Comparison of ENCODE assay signal across 8 cellular contexts in genomic region chr2:19989681-19990415, GRCh38. TPM values are rescaled to one million over a fixed set of nuclear protein-coding genes. Genes with fewer than 3 reads are reported as not detected.
A peak's percentile ranks its signal among the peaks of the same experiment; 100 is the strongest.
DNase-seq lines count a peak whose midpoint lies in the region; ATAC-seq and TF ChIP-seq lines count a peak whose summit lies in the region.

Gene WDR35 (minus strand): TSS chr2:19990105. CDS start chr2:19990015, 90 bp downstream.

- H3K27me3 ChIP-seq in CD4-positive, CD25-positive, alpha-beta regulatory T cell (ENCODE audit: control insufficient read depth, insufficient read depth, low read length): peaks cover 27% of the 10 kb centered on the region
- H3K27me3 ChIP-seq in ectodermal cell (ENCODE audit: control insufficient read depth, insufficient read depth, low read length, poor library complexity, severe bottlenecking) (no peaks in the 10 kb centered on the region), lower lobe of right lung (ENCODE audit: low read depth) (no peaks in the 10 kb centered on the region)

- no peak for TF ChIP-seq CTCF in lower lobe of right lung (IDR thresholded peaks at IDR 0.05)

- H3K27me3 Mint-ChIP-seq in CD4-positive, CD25-positive, alpha-beta regulatory T cell: peaks cover 25% of the 10 kb centered on the region
- peaks cover 27% of the 10 kb centered on the region for H3K27me3 Mint-ChIP-seq in activated CD4-positive, alpha-beta memory T cell treated with anti-CD3 and anti-CD28 coated beads, Interleukin-2, amount 10 ng/mL, durations not matched to agents 7 days and 5 days

- no peaks in the 10 kb centered on the region for H3K9me3 ChIP-seq in CD4-positive, CD25-positive, alpha-beta regulatory T cell (ENCODE audit: control insufficient read depth in 2 of 2, low read length in 2 of 2)
- H3K9me3 ChIP-seq in ectodermal cell (ENCODE audit: control insufficient read depth, low read length) (no peaks in the 10 kb centered on the region), lower lobe of right lung (no peaks in the 10 kb centered on the region)

- POLR2A ChIA-PET in activated CD4-positive, alpha-beta memory T cell treated with anti-CD3 and anti-CD28 coated beads, Interleukin-2, amount 10 ng/mL, durations not matched to agents 7 days and 5 days (lab: Charles Lee): interaction anchor here (1.0 to 2.7 kb wide), 7 partner anchors 21 to 833 kb away, joined by 3 to 13 read pairs (median 3); partner anchors contain the start of genes LAPTM4A, LDAH and TTC32

- peak within 1 kb of the TSS; percentile 58 for H3K27ac ChIP-seq in CD4-positive, CD25-positive, alpha-beta regulatory T cell (ENCODE audit: insufficient read depth, low read length, poor library complexity, severe bottlenecking)
- peak within 1 kb of the TSS; percentile 77 for H3K27ac ChIP-seq in ectodermal cell (ENCODE audit: insufficient read depth, low read depth, low read length, poor library complexity, severe bottlenecking)
- H3K27ac ChIP-seq in lower lobe of right lung: peak within 1 kb of the TSS; percentile 67

- peak; percentile 88 for ATAC-seq in CD4-positive, CD25-positive, alpha-beta regulatory T cell (ENCODE audit: low read depth in 2 of 2)
- ATAC-seq in GM19397 (IDR thresholded peaks at IDR 0.05; ENCODE audit: unreplicated experiment): peak; percentile 96
- peak; percentile 87 for ATAC-seq in HG03558 (IDR thresholded peaks at IDR 0.05; ENCODE audit: extremely low read depth, unreplicated experiment)
- ATAC-seq in lower lobe of right lung: peak; percentile 98 to 100

- 0% methylated on average over 69 of the region's 69 CpGs for WGBS in ectodermal cell, 2 experiments

- peaks cover 15% of the 10 kb centered on the region for H3K4me1 ChIP-seq in CD4-positive, CD25-positive, alpha-beta regulatory T cell (ENCODE audit: control insufficient read depth, insufficient read depth, low read length, poor library complexity, severe bottlenecking)
- H3K4me1 ChIP-seq in ectodermal cell (ENCODE audit: control insufficient read depth, insufficient read depth, low read length) (no peaks in the 10 kb centered on the region), lower lobe of right lung (peaks cover 19% of the 10 kb centered on the region)

- CTCF ChIA-PET in activated CD4-positive, alpha-beta memory T cell treated with anti-CD3 and anti-CD28 coated beads, Interleukin-2, amount 10 ng/mL, durations not matched to agents 7 days and 5 days (lab: Charles Lee): interaction anchor here (1.3 kb wide), 1 partner anchor 26 kb away, joined by 6 read pairs; no protein-coding TSS in a partner anchor

- peak within 1 kb of the TSS; percentile 38 to 95 (median 95) for H3K27ac Mint-ChIP-seq in CD4-positive, CD25-positive, alpha-beta regulatory T cell
- peak within 1 kb of the TSS; percentile 53 for H3K27ac Mint-ChIP-seq in activated CD4-positive, alpha-beta memory T cell treated with anti-CD3 and anti-CD28 coated beads, Interleukin-2, amount 10 ng/mL, durations not matched to agents 7 days and 5 days

- H3K4me1 Mint-ChIP-seq in CD4-positive, CD25-positive, alpha-beta regulatory T cell: peaks cover 17 to 26% (median 23%) of the 10 kb centered on the region in 4 donors
- peaks cover 31% of the 10 kb centered on the region for H3K4me1 Mint-ChIP-seq in activated CD4-positive, alpha-beta memory T cell treated with anti-CD3 and anti-CD28 coated beads, Interleukin-2, amount 10 ng/mL, durations not matched to agents 7 days and 5 days

- H3K4me3 Mint-ChIP-seq in CD4-positive, CD25-positive, alpha-beta regulatory T cell: peak within 1 kb of the TSS; percentile 77 to 94 (median 92)
- peak within 1 kb of the TSS; percentile 85 for H3K4me3 Mint-ChIP-seq in activated CD4-positive, alpha-beta memory T cell treated with anti-CD3 and anti-CD28 coated beads, Interleukin-2, amount 10 ng/mL, durations not matched to agents 7 days and 5 days

- H3K9me3 Mint-ChIP-seq in CD4-positive, CD25-positive, alpha-beta regulatory T cell: no peaks in the 10 kb centered on the region
- no peaks in the 10 kb centered on the region for H3K9me3 Mint-ChIP-seq in activated CD4-positive, alpha-beta memory T cell treated with anti-CD3 and anti-CD28 coated beads, Interleukin-2, amount 10 ng/mL, durations not matched to agents 7 days and 5 days

- DNase-seq in CD4-positive, CD25-positive, alpha-beta regulatory T cell: peak; percentile 83 to 90 (median 85)
- DNase-seq in NCI-H748 treated with DMSO at 0.1 percent for 48 hours (lab: John Stamatoyannopoulos, UW) (peak; percentile 80), lower lobe of right lung (peak; percentile 95)
- peak; percentile 94 for DNase-seq in activated CD4-positive, alpha-beta memory T cell treated with anti-CD3 and anti-CD28 coated beads, Interleukin-2, amount 10 ng/mL, durations not matched to agents 7 days and 5 days
- peak; percentile 70 to 92 (median 82) for DNase-seq in stimulated activated CD4-positive, alpha-beta T cell treated with anti-CD3 and anti-CD28 coated beads, TNF-alpha, amount 100 ng/mL, for 1 hour (ENCODE audit: low read depth in 3 of 3, low spot score in 1 of 3)

- no peaks in the 10 kb centered on the region for H3K36me3 ChIP-seq in CD4-positive, CD25-positive, alpha-beta regulatory T cell (ENCODE audit: control insufficient read depth, insufficient read depth, low read length)
- H3K36me3 ChIP-seq in ectodermal cell (ENCODE audit: control insufficient read depth, insufficient read depth, low read length) (no peaks in the 10 kb centered on the region), lower lobe of right lung (no peaks in the 10 kb centered on the region)

- intact Hi-C loops in lower lobe of right lung (cut with DNase I): no loop called here

- peak within 1 kb of the TSS; percentile 78 for H3K4me3 ChIP-seq in CD4-positive, CD25-positive, alpha-beta regulatory T cell (ENCODE audit: low read depth, low read length)
- H3K4me3 ChIP-seq in ectodermal cell (ENCODE audit: insufficient read depth, low read depth, low read length) (peak within 1 kb of the TSS; percentile 83), lower lobe of right lung (peak within 1 kb of the TSS; percentile 83)

- H3K36me3 Mint-ChIP-seq in CD4-positive, CD25-positive, alpha-beta regulatory T cell: no peaks in the 10 kb centered on the region
- peaks cover 3% of the 10 kb centered on the region for H3K36me3 Mint-ChIP-seq in activated CD4-positive, alpha-beta memory T cell treated with anti-CD3 and anti-CD28 coated beads, Interleukin-2, amount 10 ng/mL, durations not matched to agents 7 days and 5 days (ENCODE audit: low read depth)

RNA-seq across cellular contexts. Expression of gene WDR35, which starts in this region (rescaled TPM):
- total RNA-seq in CD4-positive, CD25-positive, alpha-beta regulatory T cell: 3.8 TPM
- polyA plus RNA-seq in CD4-positive, CD25-positive, alpha-beta regulatory T cell: 1 to 10 TPM; 1.3 to 2.6 (median 1.9) TPM
- total RNA-seq in activated CD4-positive, alpha-beta memory T cell treated with anti-CD3 and anti-CD28 coated beads, Interleukin-2, amount 10 ng/mL, durations not matched to agents 7 days and 5 days: 1 to 10 TPM; 4.5 to 4.7 TPM
- polyA plus RNA-seq in ectodermal cell (2013, experiment 1 of 4): 20.8 TPM
- 30.3 TPM for polyA plus RNA-seq in ectodermal cell (2013, experiment 2 of 4)
- 14.6 TPM for polyA plus RNA-seq in ectodermal cell (2013, experiment 3 of 4)
- polyA plus RNA-seq in ectodermal cell (2013, experiment 4 of 4): 17.0 TPM
- 8.8 TPM for total RNA-seq in lower lobe of right lung

Comparison
In these comparisons a context has a peak if more than half of its experiments do, and no peak if none do; other contexts are left out.
1. Peak in every context shown above with its lines: DNase-seq, ATAC-seq, H3K4me3 ChIP-seq and H3K27ac ChIP-seq.